7 cellular contexts compared by ENCODE assay signal in genomic region chr1:62170380-62170779, GRCh38. TPM values are rescaled to one million over a fixed set of nuclear protein-coding genes. Genes with fewer than 3 reads are reported as not detected.
"Had no signal": no experiment of that assay in that cellular context is flagged by ENCODE, and none has a peak within 500 bp of the region (broad histone marks: within the 10 kb centered on the region; RNA-seq: fewer than 3 reads in every experiment).

No MANE protein-coding gene starts in this region.

RNA-seq across cellular contexts. Expression of gene L1TD1, which starts 24.3 kb away (rescaled TPM):
- total RNA-seq: HT-29, IMR-90, NCI-H460, OCI-LY7, PC-3, SK-MEL-5 had no signal
- polyA plus RNA-seq: IMR-90, SK-N-SH had no signal
